8 cellular contexts compared by ENCODE assay signal in the genomic region with DNA sequence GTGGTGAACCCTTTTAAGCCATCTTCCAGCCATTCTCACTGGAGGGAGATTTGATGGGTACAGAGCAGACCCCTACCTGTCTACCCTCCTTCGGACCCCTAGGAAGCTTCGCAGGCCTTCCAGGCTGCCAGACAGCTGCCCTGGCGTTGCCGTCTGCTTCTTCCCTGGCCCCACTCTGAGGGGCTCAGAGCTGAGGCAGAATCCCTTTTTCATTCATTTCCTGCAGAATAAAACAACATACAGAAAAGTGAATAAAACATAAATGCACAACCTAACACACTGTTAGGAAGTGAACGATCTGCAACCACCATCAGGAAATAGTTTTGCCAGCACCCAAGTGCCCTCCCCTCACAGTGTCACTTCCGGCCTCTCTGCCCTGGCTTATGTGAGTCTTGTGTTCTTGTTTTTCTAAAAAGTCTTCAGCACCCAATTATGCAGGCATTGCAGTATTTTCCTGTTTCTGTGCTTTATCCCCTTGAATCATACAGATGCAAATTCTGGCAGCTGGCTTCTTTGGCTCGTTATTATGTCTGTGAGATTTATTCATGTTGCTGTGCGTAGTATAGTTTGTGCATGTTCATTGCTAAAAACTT. TPM values are rescaled to one million over a fixed set of nuclear protein-coding genes. Genes with fewer than 3 reads are reported as not detected.
DNase-seq lines count a peak whose midpoint lies in the region; ATAC-seq and TF ChIP-seq lines count a peak whose summit lies in the region.

No MANE protein-coding gene starts in this region.

- H2BK12ac ChIP-seq in mesenchymal stem cell (ENCODE audit: low read length in 2 of 2) = no peak overlapping the region

- no peak overlapping the region for H4K91ac ChIP-seq in mesenchymal stem cell (ENCODE audit: low read length)

- H3K4me1 Mint-ChIP-seq in chondrocyte (ENCODE audit: low read depth) = peaks cover 20% of the 10 kb centered on the region

- no peaks in the 10 kb centered on the region for H3K27me3 ChIP-seq in mesenchymal stem cell (ENCODE audit: control insufficient read depth in 1 of 2, insufficient read depth in 1 of 2, low read length in 2 of 2)

- H3K27ac Mint-ChIP-seq in chondrocyte (ENCODE audit: unreplicated experiment) = peak overlapping the region; percentile 73

- H3K4ac ChIP-seq in mesenchymal stem cell (ENCODE audit: low read depth in 1 of 2, low read length in 2 of 2) = no peak overlapping the region

- H3K9me3 ChIP-seq in mesenchymal stem cell (ENCODE audit: control insufficient read depth, low read length) = no peaks in the 10 kb centered on the region

- WGBS in mesenchymal stem cell = 90% methylated on average over 8 of the region's 8 CpGs

- no peak overlapping the region for H2AFZ ChIP-seq in mesenchymal stem cell (ENCODE audit: low read depth, low read length)

- H2BK5ac ChIP-seq in mesenchymal stem cell (ENCODE audit: low read depth, low read length, poor library complexity, severe bottlenecking) = no peak overlapping the region

- POLR2A ChIA-PET in GM10248 (lab: Yijun Ruan, JAX) = no interaction called here

- no peak overlapping the region for H2BK15ac ChIP-seq in mesenchymal stem cell (ENCODE audit: low read depth, poor library complexity, severe bottlenecking)

- H3K14ac ChIP-seq in mesenchymal stem cell (ENCODE audit: low read length in 2 of 2) = no peak overlapping the region

- no peak overlapping the region for H2BK120ac ChIP-seq in mesenchymal stem cell (ENCODE audit: low read depth, low read length)

- DNase-seq in chondrocyte (ENCODE audit: low spot score) (no peak), mesenchymal stem cell (no peak), amniotic stem cell (lab: John Stamatoyannopoulos, UW) (no peak), GM10248 (ENCODE audit: extremely low spot score) (no peak), T1000 (lab: John Stamatoyannopoulos, UW) (no peak)
- peak; percentile 34 for DNase-seq in stimulated activated CD8-positive, alpha-beta memory T cell treated with anti-CD3 and anti-CD28 coated beads, Interleukin-7, amount 100 ng/mL, for 24 hours (ENCODE audit: low read depth)

- H3K36me3 ChIP-seq in mesenchymal stem cell (ENCODE audit: control insufficient read depth in 1 of 2, insufficient read depth in 2 of 2, low read depth in 1 of 2, low read length in 2 of 2) = peaks cover 33 to 49% of the 10 kb centered on the region in 2 experiments

- peaks cover 10% of the 10 kb centered on the region for H3K36me3 Mint-ChIP-seq in chondrocyte (ENCODE audit: low read depth)

- CTCF ChIA-PET in GM10248 (lab: Yijun Ruan, JAX) = interaction anchor here (1.2 to 1.7 kb wide), 3 partner anchors 18 to 54 kb away, joined by 3 to 4 read pairs (median 4); no protein-coding TSS in a partner anchor

- H3K9me3 Mint-ChIP-seq in chondrocyte (ENCODE audit: low read depth) = peaks cover 3% of the 10 kb centered on the region

- H3K79me1 ChIP-seq in mesenchymal stem cell (replicated peaks; ENCODE audit: low read length, poor library complexity, severe bottlenecking) = peaks cover 14% of the 10 kb centered on the region

- peak overlapping the region; percentile 67 for H3K9ac ChIP-seq in mesenchymal stem cell (ENCODE audit: low read length)

- H3K4me3 ChIP-seq in WI38 (ENCODE audit: low read depth, low read length) (peak overlapping the region; percentile 28; the same call in 1 of the 2 replicates), mesenchymal stem cell (ENCODE audit: insufficient read depth in 1 of 2, low read depth in 1 of 2, low read length in 2 of 2) (peak overlapping the region in 1 of 2 experiments; percentile 50)

- H4K8ac ChIP-seq in mesenchymal stem cell (ENCODE audit: low read length) = no peak overlapping the region

- peak; percentile 40 for ATAC-seq in GM18907 (IDR thresholded peaks at IDR 0.05; ENCODE audit: unreplicated experiment)

- no peak overlapping the region for H3K18ac ChIP-seq in mesenchymal stem cell (ENCODE audit: low read depth in 1 of 2, low read length in 2 of 2)

- TF ChIP-seq CTCF in WI38 (IDR thresholded peaks at IDR 0.05; ENCODE audit: low read depth, low read length) (no peak), chondrocyte (IDR thresholded peaks at IDR 0.05) (no peak), GM10248 (IDR thresholded peaks at IDR 0.05; ENCODE audit: control extremely low read depth, extremely low read depth, low read depth, missing control alignments) (no peak)

- no peak overlapping the region for H3K4me2 ChIP-seq in mesenchymal stem cell (ENCODE audit: low read length, poor library complexity, severe bottlenecking)

- no peaks in the 10 kb centered on the region for H3K27me3 Mint-ChIP-seq in chondrocyte (ENCODE audit: low read depth)

- no peak overlapping the region for H3K4me3 Mint-ChIP-seq in chondrocyte (ENCODE audit: unreplicated experiment)

- H2AK5ac ChIP-seq in mesenchymal stem cell (ENCODE audit: low read length, severe bottlenecking) = no peak overlapping the region

- peak overlapping the region; percentile 14 for H3K27ac ChIP-seq in mesenchymal stem cell (ENCODE audit: low read length, poor library complexity, severe bottlenecking)

- no peak overlapping the region for H3K23ac ChIP-seq in mesenchymal stem cell (ENCODE audit: low read length in 2 of 2)

- peaks cover 45% of the 10 kb centered on the region for H3K4me1 ChIP-seq in mesenchymal stem cell (ENCODE audit: control insufficient read depth, insufficient read depth, low read depth, low read length)

RNA-seq across cellular contexts. Expression of a gene that starts 5.6 kb away (rescaled TPM):
- 240 to 269 TPM (median 256 TPM) in 3 replicates for total RNA-seq in chondrocyte
- polyA plus RNA-seq in mesenchymal stem cell (2013, experiment 1 of 2) = 336 TPM
- polyA plus RNA-seq in mesenchymal stem cell (2013, experiment 2 of 2) = 331 TPM

RNA-seq across cellular contexts. Expression of a gene that starts 45.1 kb away (rescaled TPM):
- 50.1 to 63.1 TPM (median 59.8 TPM) in 3 replicates for total RNA-seq in chondrocyte
- 25.7 TPM for polyA plus RNA-seq in mesenchymal stem cell (2013, experiment 1 of 2)
- polyA plus RNA-seq in mesenchymal stem cell (2013, experiment 2 of 2) = 26.3 TPM
